Comparison of ENCODE assay signal across 11 cellular contexts in the genomic region with DNA sequence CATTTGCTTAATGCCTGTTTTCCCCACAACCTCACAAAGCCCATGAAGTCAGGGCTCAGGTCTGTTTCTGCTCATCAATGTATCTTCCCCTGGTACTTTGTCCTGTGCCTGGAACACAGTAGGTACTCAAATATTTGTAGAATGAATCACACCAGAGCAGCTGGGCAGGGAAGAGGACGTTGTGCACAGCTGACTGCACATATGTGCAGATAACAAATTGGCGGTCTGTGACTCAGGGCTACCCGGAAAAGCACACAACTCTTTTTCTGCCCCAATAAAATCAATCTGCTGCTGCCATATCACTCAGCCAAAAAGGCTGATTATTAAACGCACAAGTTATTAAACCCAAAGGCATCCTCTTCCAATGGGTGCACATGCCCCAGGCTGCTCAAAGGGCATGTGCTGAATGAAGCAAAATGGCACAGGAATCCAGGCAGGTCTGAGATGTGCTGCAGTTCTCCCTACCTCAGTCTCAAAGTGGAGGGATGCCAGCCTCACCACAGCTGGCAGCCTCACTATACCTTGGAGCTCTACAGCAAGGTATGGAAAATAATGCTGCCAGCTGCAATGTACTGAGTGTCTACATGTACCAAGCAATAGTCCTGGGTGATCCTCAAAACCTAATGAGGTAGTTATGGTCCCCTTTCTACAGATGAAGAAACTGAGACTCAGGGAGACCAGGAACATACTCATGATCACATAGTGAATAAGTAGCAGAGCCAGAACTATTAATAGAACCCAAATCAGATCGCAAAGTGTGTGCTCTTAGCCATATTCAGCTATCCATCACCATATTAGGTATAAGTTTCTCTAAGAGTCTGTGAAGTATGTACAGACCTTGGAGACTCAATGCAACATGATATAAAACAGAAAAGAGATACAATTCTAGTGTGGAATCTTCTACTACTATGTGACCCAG. TPM values are rescaled to one million over a fixed set of nuclear protein-coding genes. Genes with fewer than 3 reads are reported as not detected.
DNase-seq lines count a peak whose midpoint lies in the region; ATAC-seq and TF ChIP-seq lines count a peak whose summit lies in the region.
"Had no signal": no experiment of that assay in that cellular context is flagged by ENCODE, and none has a peak within 500 bp of the region (broad histone marks: within the 10 kb centered on the region; RNA-seq: fewer than 3 reads in every experiment).

No MANE protein-coding gene starts in this region.

- H3K27ac ChIP-seq in SK-N-SH (ENCODE audit: low read depth in 2 of 2, low read length in 1 of 2) (no peak overlapping the region), layer of hippocampus (ENCODE audit: low read depth, low read length) (peak overlapping the region; percentile 48), uterus (peak overlapping the region; percentile 85 to 95), neural progenitor cell (no peak overlapping the region), osteoblast (ENCODE audit: low read depth, low read length) (no peak overlapping the region)
- H3K27ac ChIP-seq: A549, SK-N-MC had no signal

- H3F3A ChIP-seq in SK-N-SH (replicated peaks; ENCODE audit: insufficient read depth): no peaks in the 10 kb centered on the region
- H3F3A ChIP-seq in neural progenitor cell (ENCODE audit: low read depth): no peaks in the 10 kb centered on the region

- no peak for TF ChIP-seq POLR2A in uterus (IDR thresholded peaks at IDR 0.05)

- no peaks in the 10 kb centered on the region for H3K9me3 Mint-ChIP-seq in neural progenitor cell
- H3K9me3 Mint-ChIP-seq: activated T-helper 17 cell treated with anti-CD3 and anti-CD28 coated beads, Interleukin-2, amount 50 U/mL, for 72 hours had no signal

- DNase-seq in SK-N-SH (no peak), cardiac fibroblast (ENCODE audit: low read depth in 2 of 2) (peak; percentile 66 to 70), uterus (no peak), neural progenitor cell (ENCODE audit: low spot score) (no peak), osteoblast (ENCODE audit: insufficient read length, low spot score, missing footprints) (no peak)

- H2AFZ ChIP-seq in SK-N-SH (ENCODE audit: low read depth): no peak overlapping the region
- no peak overlapping the region for H2AFZ ChIP-seq in neural progenitor cell (replicated peaks)
- H2AFZ ChIP-seq in osteoblast (ENCODE audit: low read length): no peak overlapping the region

- no peaks in the 10 kb centered on the region for H3K27me3 ChIP-seq in SK-N-SH (ENCODE audit: insufficient read depth)
- no peaks in the 10 kb centered on the region for H3K27me3 ChIP-seq in layer of hippocampus (ENCODE audit: control insufficient read depth, insufficient read depth, low read length)
- no peaks in the 10 kb centered on the region for H3K27me3 ChIP-seq in uterus
- H3K27me3 ChIP-seq in neural progenitor cell: no peaks in the 10 kb centered on the region
- H3K27me3 ChIP-seq in osteoblast (ENCODE audit: insufficient read depth, low read length): peaks cover 4% of the 10 kb centered on the region

- H3K9me2 ChIP-seq in SK-N-SH: no peaks in the 10 kb centered on the region

- POLR2A ChIA-PET in SK-N-SH (lab: Yijun Ruan, JAX): no interaction called here

- H3K9ac ChIP-seq in SK-N-SH (no peak overlapping the region), neural progenitor cell (no peak overlapping the region)

- WGBS in SK-N-SH (ENCODE audit: low lambda C conversion rate): 63% methylated on average over 5 of the region's 5 CpGs

- H3K4me3 Mint-ChIP-seq in neural progenitor cell: no peak overlapping the region
- H3K4me3 Mint-ChIP-seq: activated T-helper 17 cell treated with anti-CD3 and anti-CD28 coated beads, Interleukin-2, amount 50 U/mL, for 72 hours had no signal

- TF ChIP-seq CTCF in SK-N-SH (IDR thresholded peaks at IDR 0.05) (no peak), cardiac fibroblast (IDR thresholded peaks at IDR 0.05; ENCODE audit: low read depth, low read length) (no peak), uterus (IDR thresholded peaks at IDR 0.05) (no peak), neural progenitor cell (IDR thresholded peaks at IDR 0.05) (no peak), osteoblast (IDR thresholded peaks at IDR 0.05; ENCODE audit: extremely low read depth, low read depth, low read length) (no peak)

- H3K4me3 ChIP-seq in SK-N-SH (ENCODE audit: low read depth in 2 of 2, low read length in 1 of 2) (no peak overlapping the region), cardiac fibroblast (replicated peaks in 1 of 2; ENCODE audit: low read depth in 2 of 2, low read length in 2 of 2) (no peak overlapping the region), uterus (no peak overlapping the region), neural progenitor cell (no peak overlapping the region), osteoblast (ENCODE audit: insufficient read depth, low read length) (no peak overlapping the region)
- H3K4me3 ChIP-seq: A549, SK-N-MC had no signal

- H4K20me1 ChIP-seq in SK-N-SH (ENCODE audit: insufficient read depth) (no peaks in the 10 kb centered on the region), neural progenitor cell (ENCODE audit: low read depth) (no peaks in the 10 kb centered on the region), osteoblast (ENCODE audit: insufficient read depth, low read length) (no peaks in the 10 kb centered on the region)

- peaks cover 0 to 9% of the 10 kb centered on the region in 2 experiments; a peak in 1 of 4 replicates for H3K4me1 ChIP-seq in SK-N-SH (ENCODE audit: control insufficient read depth in 1 of 2, insufficient read depth in 2 of 2, low read depth in 1 of 2, low read length in 1 of 2)
- peaks cover 5 to 10% of the 10 kb centered on the region in 2 donors for H3K4me1 ChIP-seq in uterus
- H3K4me1 ChIP-seq in neural progenitor cell: no peaks in the 10 kb centered on the region
- no peaks in the 10 kb centered on the region for H3K4me1 ChIP-seq in osteoblast (ENCODE audit: insufficient read depth, low read length)
- H3K4me1 ChIP-seq: A549 had no signal

- H3K36me3 ChIP-seq in SK-N-SH (replicated peaks in 1 of 2; ENCODE audit: control insufficient read depth in 1 of 2, insufficient read depth in 2 of 2, low read length in 1 of 2) (no peaks in the 10 kb centered on the region), uterus (no peaks in the 10 kb centered on the region), neural progenitor cell (no peaks in the 10 kb centered on the region), osteoblast (ENCODE audit: insufficient read depth, low read length) (no peaks in the 10 kb centered on the region)

- CTCF ChIA-PET in SK-N-SH (lab: Yijun Ruan, JAX): interaction anchor here (1.0 to 1.2 kb wide), 2 partner anchors 9 to 84 kb away, joined by 3 read pairs; no protein-coding TSS in a partner anchor

- peaks cover 2% of the 10 kb centered on the region for H3K27me3 Mint-ChIP-seq in neural progenitor cell (ENCODE audit: insufficient read depth, low read depth)
- H3K27me3 Mint-ChIP-seq: activated T-helper 17 cell treated with anti-CD3 and anti-CD28 coated beads, Interleukin-2, amount 50 U/mL, for 72 hours had no signal

- no peak for TF ChIP-seq RAD21 in SK-N-SH (IDR thresholded peaks at IDR 0.05; ENCODE audit: low read length)

- no peak for TF ChIP-seq EP300 in SK-N-SH (IDR thresholded peaks at IDR 0.05; ENCODE audit: borderline replicate concordance in 1 of 2, low read depth in 1 of 2, low read length in 1 of 2)

- H3K9me3 ChIP-seq in SK-N-SH (no peaks in the 10 kb centered on the region), uterus (no peaks in the 10 kb centered on the region), neural progenitor cell (ENCODE audit: low read depth) (no peaks in the 10 kb centered on the region), osteoblast (ENCODE audit: low read depth, low read length) (no peaks in the 10 kb centered on the region)
- H3K9me3 ChIP-seq: A549 had no signal

- ATAC-seq in SK-N-SH treated with all-trans-retinoic acid at 6 μM for 48 hours (no peak), GM18868 (IDR thresholded peaks at IDR 0.05; ENCODE audit: unreplicated experiment) (no peak)
- ATAC-seq: A549; activated T-helper 17 cell treated with anti-CD3 and anti-CD28 coated beads, Interleukin-2, amount 50 U/mL, for 72 hours had no signal

- H3K27ac Mint-ChIP-seq in neural progenitor cell: no peak overlapping the region
- H3K27ac Mint-ChIP-seq: activated T-helper 17 cell treated with anti-CD3 and anti-CD28 coated beads, Interleukin-2, amount 50 U/mL, for 72 hours had no signal

- H3K79me2 ChIP-seq in SK-N-SH (ENCODE audit: insufficient read depth) (no peaks in the 10 kb centered on the region; the same call in 1 of the 2 replicates), neural progenitor cell (ENCODE audit: low read depth) (no peaks in the 10 kb centered on the region), osteoblast (ENCODE audit: insufficient read depth, low read length) (no peaks in the 10 kb centered on the region)

- no peaks in the 10 kb centered on the region for H3K36me3 Mint-ChIP-seq in neural progenitor cell

- intact Hi-C loops in uterus (cut with DNase I; ENCODE audit: low total_unique reads): no loop called here

- no peaks in the 10 kb centered on the region for H3K4me1 Mint-ChIP-seq in neural progenitor cell

- H3K4me2 ChIP-seq in SK-N-SH (no peak overlapping the region), neural progenitor cell (no peak overlapping the region), osteoblast (ENCODE audit: insufficient read depth, low read length) (no peak overlapping the region)
- H3K4me2 ChIP-seq: A549 had no signal

TF ChIP-seq in SK-N-SH treated with all-trans-retinoic acid at 6 μM for 48 hours, 23 proteins besides CTCF, POLR2A, EP300 and RAD21 (continues in another document):
- no peak for TF ChIP-seq ZFP30 (CRISPR knock-in tag; IDR thresholded peaks at IDR 0.05)
- TF ChIP-seq, protein P1, sequence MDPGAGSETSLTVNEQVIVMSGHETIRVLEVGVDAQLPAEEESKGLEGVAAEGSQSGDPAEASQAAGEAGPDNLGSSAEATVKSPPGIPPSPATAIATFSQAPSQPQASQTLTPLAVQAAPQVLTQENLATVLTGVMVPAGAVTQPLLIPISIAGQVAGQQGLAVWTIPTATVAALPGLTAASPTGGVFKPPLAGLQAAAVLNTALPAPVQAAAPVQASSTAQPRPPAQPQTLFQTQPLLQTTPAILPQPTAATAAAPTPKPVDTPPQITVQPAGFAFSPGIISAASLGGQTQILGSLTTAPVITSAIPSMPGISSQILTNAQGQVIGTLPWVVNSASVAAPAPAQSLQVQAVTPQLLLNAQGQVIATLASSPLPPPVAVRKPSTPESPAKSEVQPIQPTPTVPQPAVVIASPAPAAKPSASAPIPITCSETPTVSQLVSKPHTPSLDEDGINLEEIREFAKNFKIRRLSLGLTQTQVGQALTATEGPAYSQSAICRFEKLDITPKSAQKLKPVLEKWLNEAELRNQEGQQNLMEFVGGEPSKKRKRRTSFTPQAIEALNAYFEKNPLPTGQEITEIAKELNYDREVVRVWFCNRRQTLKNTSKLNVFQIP (CRISPR knock-in tag; IDR thresholded peaks at IDR 0.05; ENCODE audit: borderline replicate concordance, low read depth): no peak
- TF ChIP-seq OSR1 (CRISPR knock-in tag; IDR thresholded peaks at IDR 0.05): no peak
- TF ChIP-seq PPARA (CRISPR knock-in tag; IDR thresholded peaks at IDR 0.05; ENCODE audit: borderline replicate concordance): no peak
- no peak for TF ChIP-seq ESRRG (CRISPR knock-in tag; IDR thresholded peaks at IDR 0.05)

RNA-seq across cellular contexts. Expression of a gene that starts 43.4 kb away (rescaled TPM):
- polyA plus RNA-seq in SK-N-SH (2012; rRNA removed): 0.36 and 0.60 TPM in 2 replicates
- 0.46 and 0.71 TPM in 2 replicates for polyA plus RNA-seq in SK-N-SH (2012; cell fraction: cytosol; rRNA removed)
- 0.55 and 0.79 TPM in 2 replicates for polyA plus RNA-seq in SK-N-SH (2012; cell fraction: nucleus; rRNA removed)
- 100 to 1,000 TPM in 3 of 4 donors, 10 to 100 TPM in 1; 89.9 to 422 (median 271) TPM for total RNA-seq in uterus
- total RNA-seq in neural progenitor cell (ENCODE audit: low replicate concordance): 10.1 and 16.1 TPM in 2 replicates
- total RNA-seq in osteoblast: 0.29 and 0.72 TPM in 2 replicates

Comparison
In these comparisons a context has a peak if more than half of its experiments do, and no peak if none do; other contexts are left out.
1. DNase-seq: peak in cardiac fibroblast (2 of 2); none in SK-N-SH (single experiment), uterus (0 of 2), neural progenitor cell (single experiment) and osteoblast (single experiment).
2. H3K27ac ChIP-seq: peak in layer of hippocampus (single experiment) and uterus (2 of 2); none in SK-N-SH (0 of 2), neural progenitor cell (single experiment) and osteoblast (single experiment).